In genomic region chr16:48605518-48606110, GRCh38 we compare ENCODE assay signal across 14 cellular contexts. TPM values are rescaled to one million over a fixed set of nuclear protein-coding genes. Genes with fewer than 3 reads are reported as not detected.
DNase-seq lines count a peak whose midpoint lies in the region; ATAC-seq and TF ChIP-seq lines count a peak whose summit lies in the region.
"Had no signal": no experiment of that assay in that cellular context is flagged by ENCODE, and none has a peak within 500 bp of the region (broad histone marks: within the 10 kb centered on the region; RNA-seq: fewer than 3 reads in every experiment).

No MANE protein-coding gene starts in this region.

- H3K27ac ChIP-seq in mammary epithelial cell (ENCODE audit: insufficient read depth, low read depth, low read length) = peak overlapping the region; percentile 95
- peak overlapping the region in 1 of 3 donors; percentile 31 for H3K27ac ChIP-seq in right lobe of liver
- peak overlapping the region; percentile 16 to 96 (median 95) for H3K27ac ChIP-seq in stomach
- H3K27ac ChIP-seq: adrenal gland had no signal

- H3K4me2 ChIP-seq in mammary epithelial cell (ENCODE audit: insufficient read depth, low read depth, low read length) = peak overlapping the region; percentile 70

- TF ChIP-seq EP300 in stomach (IDR thresholded peaks at IDR 0.05) = no peak

- H2AFZ ChIP-seq in mammary epithelial cell (ENCODE audit: low read depth, low read length) = no peak overlapping the region

- H4K20me1 ChIP-seq in mammary epithelial cell (ENCODE audit: insufficient read depth, low read length) = peaks cover 2% of the 10 kb centered on the region

- TF ChIP-seq CTCF in mammary epithelial cell (conservative IDR thresholded peaks at IDR 0.05 in 1 of 2, IDR thresholded peaks at IDR 0.05 in 1 of 2; ENCODE audit: extremely low read depth in 1 of 2, insufficient read depth in 1 of 2, low read depth in 1 of 2, low read length in 2 of 2) (no peak), right lobe of liver (IDR thresholded peaks at IDR 0.05) (no peak), stomach (IDR thresholded peaks at IDR 0.05) (no peak)

- TF ChIP-seq POLR2A in right lobe of liver (IDR thresholded peaks at IDR 0.05) (no peak), stomach (IDR thresholded peaks at IDR 0.05) (no peak)

- in situ Hi-C loops in mammary epithelial cell (cut with MboI; ENCODE audit: low sequenced_read_pairs in 2 of 2) = no loop called here

- no TSS peak for BruUV-seq in mammary epithelial cell (replicated peaks; lab: Mats Ljungman, UMichigan)

- no peak overlapping the region for H3K9ac ChIP-seq in mammary epithelial cell (ENCODE audit: insufficient read depth, low read length)

- H3K27me3 ChIP-seq in mammary epithelial cell (ENCODE audit: insufficient read depth, low read length) (no peaks in the 10 kb centered on the region), right lobe of liver (no peaks in the 10 kb centered on the region), stomach (no peaks in the 10 kb centered on the region)
- H3K27me3 ChIP-seq: adrenal gland, heart right ventricle, MG63 had no signal

- intact Hi-C loops in mammary epithelial cell (cut with micrococcal nuclease) = loop anchor here (2.0 kb wide), 2 partner anchors 17 to 21 kb away; no protein-coding TSS in a partner anchor
- intact Hi-C loops in right lobe of liver (cut with DNase I) = no loop called here
- intact Hi-C loops in stomach (cut with DNase I; ENCODE audit: low total_unique reads) = no loop called here

- ATAC-seq in right lobe of liver = peak; percentile 51 to 73 (median 68)

- WGBS in mammary epithelial cell (ENCODE audit: low coverage, missing lambda C conversion rate) = 49% methylated on average over 4 of the region's 4 CpGs
- 13% methylated on average over 3 of the region's 4 CpGs for WGBS in right lobe of liver (ENCODE audit: insufficient coverage, low coverage, low lambda C conversion rate, missing lambda C conversion rate)
- WGBS in stomach, 5 donors = 40 to 53% (median 44%) methylated on average over 4 of the region's 4 CpGs

- H3K9me3 ChIP-seq in mammary epithelial cell (replicated peaks; ENCODE audit: insufficient read depth, low read length) (no peaks in the 10 kb centered on the region), right lobe of liver (no peaks in the 10 kb centered on the region), stomach (no peaks in the 10 kb centered on the region)
- H3K9me3 ChIP-seq: adrenal gland, heart right ventricle, MG63 had no signal

- H3K4me3 ChIP-seq in mammary epithelial cell (replicated peaks in 1 of 3; ENCODE audit: insufficient read depth in 1 of 3, low read depth in 2 of 3, low read length in 3 of 3) (no peak overlapping the region), right lobe of liver (no peak overlapping the region), stomach (peak overlapping the region in 1 of 4 donors; percentile 96)
- H3K4me3 ChIP-seq: adrenal gland, heart right ventricle, MG63 had no signal

- dilution Hi-C loops in mammary epithelial cell (cut with HindIII; ENCODE audit: low sequenced_read_pairs) = loop anchor here (25.0 kb wide), 1 partner anchor 243 kb away; no protein-coding TSS in a partner anchor

- peak; percentile 24 for DNase-seq in NCI-H226
- peak; percentile 50 for DNase-seq in mammary epithelial cell
- peak; percentile 52 to 85 (median 84) for DNase-seq in right lobe of liver
- DNase-seq in stomach = no peak
- no peak for DNase-seq in hypothalamus (lab: John Stamatoyannopoulos, UW)
- no peak for DNase-seq in medulla oblongata (ENCODE audit: extremely low spot score)
- DNase-seq in SHP77 treated with DMSO at 0.1 percent for 48 hours (lab: John Stamatoyannopoulos, UW) = no peak
- DNase-seq: activated T-cell treated with anti-CD3 and anti-CD28 coated beads, Interleukin-2, amount 50 U/mL, for 48 hours; heart right ventricle; left cardiac atrium; MG63; naive B cell; stimulated activated CD4-positive, alpha-beta T cell treated with anti-CD3 and anti-CD28 coated beads, Interleukin-2, amount 100 ng/mL, for 24 hours had no signal

- peaks cover 87% of the 10 kb centered on the region for H3K79me2 ChIP-seq in mammary epithelial cell (ENCODE audit: insufficient read depth, low read length)

- H3K36me3 ChIP-seq in mammary epithelial cell (ENCODE audit: insufficient read depth, low read length) (no peaks in the 10 kb centered on the region), right lobe of liver (no peaks in the 10 kb centered on the region), stomach (no peaks in the 10 kb centered on the region)
- H3K36me3 ChIP-seq: adrenal gland, heart right ventricle, MG63 had no signal

- CTCF ChIA-PET in mammary epithelial cell (lab: Charles Lee; ENCODE audit: low non-redundant PET) = no interaction called here

- H3K4me1 ChIP-seq in mammary epithelial cell (ENCODE audit: insufficient read depth, low read length) (peaks cover 36% of the 10 kb centered on the region), right lobe of liver (peaks cover 0 to 63% (median 27%) of the 10 kb centered on the region in 4 donors), stomach (peaks cover 61 to 90% (median 76%) of the 10 kb centered on the region in 4 donors)

RNA-seq across cellular contexts. Expression of gene N4BP1, which starts 4.4 kb away (rescaled TPM):
- total RNA-seq in mammary epithelial cell (10 to 100 TPM; 32.8 to 34.3 TPM), right lobe of liver (10 to 100 TPM; 10.5 to 17.8 (median 12.1) TPM), stomach (10 to 100 TPM in 4 of 5 donors, 1 to 10 TPM in 1; 6.4 to 54.3 (median 40.6) TPM)
- polyA plus RNA-seq in mammary epithelial cell (10.5 TPM), stomach (1 to 10 TPM; 6.7 to 8.5 (median 7.6) TPM)
- 24.0 TPM for polyA minus RNA-seq in mammary epithelial cell

Comparison
In these comparisons a context has a peak if more than half of its experiments do, and no peak if none do; other contexts are left out.
1. DNase-seq: peak in NCI-H226 (single experiment), mammary epithelial cell (single experiment) and right lobe of liver (3 of 3); none in stomach (single experiment), hypothalamus (0 of 51), medulla oblongata (single experiment) and SHP77 treated with DMSO at 0.1 percent for 48 hours (single experiment).